33 cellular contexts compared by ENCODE assay signal in the genomic region with DNA sequence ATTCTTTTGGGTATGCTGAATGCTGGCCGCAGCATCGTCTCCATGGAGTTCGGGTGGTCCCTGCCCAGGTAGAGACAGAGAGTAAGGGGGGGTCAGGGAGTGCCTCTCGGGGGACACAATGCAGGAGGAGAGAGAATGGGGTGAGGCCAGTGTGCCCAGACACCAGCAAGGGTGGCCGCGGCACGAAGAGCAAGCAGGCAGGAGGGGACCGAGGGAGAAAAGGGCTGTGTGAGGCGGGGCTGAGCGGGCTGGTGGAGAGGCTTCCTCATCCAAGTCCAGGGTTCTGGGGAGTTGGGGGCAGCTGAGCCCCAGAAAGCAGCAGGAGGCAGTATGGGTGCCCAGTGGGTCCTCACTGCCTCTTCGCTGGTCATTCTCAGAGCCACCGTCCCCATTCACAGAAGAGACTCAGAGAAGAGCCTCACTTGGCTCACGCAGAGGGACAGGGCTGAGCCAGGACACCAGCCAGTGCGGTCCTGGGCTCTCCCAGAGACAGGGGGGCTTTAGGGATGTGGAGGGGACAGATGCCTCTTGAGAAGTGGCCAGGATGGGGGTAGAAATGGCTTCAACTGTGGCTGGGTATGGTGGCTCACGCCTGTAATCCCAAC.
"Had no signal": no experiment of that assay in that cellular context is flagged by ENCODE, and none has a peak within 500 bp of the region (broad histone marks: within the 10 kb centered on the region; RNA-seq: fewer than 3 reads in every experiment).

No MANE protein-coding gene starts in this region.

- DNase-seq: activated CD4-positive, alpha-beta memory T cell treated with anti-CD3 and anti-CD28 coated beads for 36 hours; activated CD4-positive, alpha-beta T cell treated with anti-CD3 and anti-CD28 coated beads for 36 hours; activated CD4-positive, alpha-beta T cell treated with anti-CD3 and anti-CD28 coated beads, Interleukin-2, amount 10 ng/mL, durations not matched to agents 24 days and 14 days; activated CD4-positive, CD25-positive, alpha-beta regulatory T cell; activated CD4-positive, CD25-positive, alpha-beta regulatory T cell treated with anti-CD3 and anti-CD28 coated beads, Interleukin-2, amount 50 U/mL, for 72 hours; activated CD8-positive, alpha-beta memory T cell treated with anti-CD3 and anti-CD28 coated beads, Interleukin-2, amount 10 ng/mL, durations not matched to agents 7 days and 5 days; activated CD8-positive, alpha-beta memory T cell treated with anti-CD3 and anti-CD28 coated beads, Interleukin-2, amount 50 U/mL, for 4 hours; activated CD8-positive, alpha-beta T cell treated with anti-CD3 and anti-CD28 coated beads, Interleukin-2, amount 10 ng/mL, durations not matched to agents 7 days and 5 days; activated effector memory CD4-positive, alpha-beta T cell treated with anti-CD3 and anti-CD28 coated beads, Interleukin-2, amount 50 U/mL, for 16 hours; activated naive CD4-positive, alpha-beta T cell treated with anti-CD3 and anti-CD28 coated beads, Interleukin-2, amount 10 ng/mL, durations not matched to agents 7 days and 5 days; activated naive CD8-positive, alpha-beta T cell treated with anti-CD3 and anti-CD28 coated beads, Interleukin-2, amount 10 ng/mL, durations not matched to agents 7 days and 5 days; activated T-cell treated with anti-CD3 and anti-CD28 coated beads, Interleukin-2, amount 50 U/mL, for 1 hour; activated T-cell treated with anti-CD3 and anti-CD28 coated beads, Interleukin-2, amount 50 U/mL, for 48 hours; amniotic stem cell; anterior cingulate cortex; brain microvascular endothelial cell; cortex of kidney; dermis blood vessel endothelial cell; effector CD4-positive, alpha-beta T cell; effector memory CD8-positive, alpha-beta T cell; foreskin fibroblast; head of caudate nucleus; T-helper 2 cell had no signal

- H3K27ac ChIP-seq: brain microvascular endothelial cell, epithelial cell of prostate had no signal

- FAIRE-seq: astrocyte, bronchial epithelial cell, endothelial cell of umbilical vein, frontal cortex had no signal

- H3K36me3 Mint-ChIP-seq: activated CD4-positive, alpha-beta memory T cell treated with anti-CD3 and anti-CD28 coated beads for 36 hours; activated CD8-positive, alpha-beta memory T cell treated with anti-CD3 and anti-CD28 coated beads, Interleukin-2, amount 10 ng/mL, durations not matched to agents 7 days and 5 days; activated naive CD4-positive, alpha-beta T cell treated with anti-CD3 and anti-CD28 coated beads, Interleukin-2, amount 10 ng/mL, durations not matched to agents 7 days and 5 days; activated naive CD8-positive, alpha-beta T cell treated with anti-CD3 and anti-CD28 coated beads, Interleukin-2, amount 10 ng/mL, durations not matched to agents 7 days and 5 days had no signal

- H3K4me1 Mint-ChIP-seq: activated CD4-positive, alpha-beta T cell treated with anti-CD3 and anti-CD28 coated beads for 36 hours; activated CD4-positive, alpha-beta T cell treated with anti-CD3 and anti-CD28 coated beads, Interleukin-2, amount 10 ng/mL, durations not matched to agents 24 days and 14 days; activated CD8-positive, alpha-beta memory T cell treated with anti-CD3 and anti-CD28 coated beads, Interleukin-2, amount 10 ng/mL, durations not matched to agents 7 days and 5 days; activated naive CD4-positive, alpha-beta T cell treated with anti-CD3 and anti-CD28 coated beads, Interleukin-2, amount 10 ng/mL, durations not matched to agents 7 days and 5 days; activated naive CD8-positive, alpha-beta T cell treated with anti-CD3 and anti-CD28 coated beads, Interleukin-2, amount 10 ng/mL, durations not matched to agents 7 days and 5 days; central memory CD8-positive, alpha-beta T cell had no signal

- H3K27ac Mint-ChIP-seq: activated CD4-positive, alpha-beta memory T cell treated with anti-CD3 and anti-CD28 coated beads for 36 hours; activated CD4-positive, alpha-beta T cell treated with anti-CD3 and anti-CD28 coated beads for 36 hours; activated CD4-positive, alpha-beta T cell treated with anti-CD3 and anti-CD28 coated beads, Interleukin-2, amount 10 ng/mL, durations not matched to agents 24 days and 14 days; activated CD8-positive, alpha-beta memory T cell treated with anti-CD3 and anti-CD28 coated beads, Interleukin-2, amount 10 ng/mL, durations not matched to agents 7 days and 5 days; activated CD8-positive, alpha-beta T cell treated with anti-CD3 and anti-CD28 coated beads, Interleukin-2, amount 10 ng/mL, durations not matched to agents 7 days and 5 days; activated naive CD4-positive, alpha-beta T cell treated with anti-CD3 and anti-CD28 coated beads, Interleukin-2, amount 10 ng/mL, durations not matched to agents 7 days and 5 days; activated naive CD4-positive, alpha-beta T cell treated with anti-CD3 and anti-CD28 coated beads, Interleukin-2, amount 50 U/mL, for 72 hours; activated naive CD8-positive, alpha-beta T cell treated with anti-CD3 and anti-CD28 coated beads, Interleukin-2, amount 10 ng/mL, durations not matched to agents 7 days and 5 days; activated T-helper 1 cell treated with anti-CD3 and anti-CD28 coated beads, Interleukin-12 subunit alpha, Interleukin-12 subunit beta, Interleukin-2, Interleukin-4 antibody, amounts not matched to agents 30 ng/mL and 10 ng/mL and 1 ng/mL, durations not matched to agents 14 hours and 24 hours and 36 hours; activated T-helper 2 cell treated with anti-CD3 and anti-CD28 coated beads, Interferon-gamma antibody, Interleukin-2, Interleukin-4, amounts not matched to agents 10 μg/mL and 5 μg/mL and 100 μg/mL, durations not matched to agents 14 hours and 24 hours and 36 hours; effector memory CD8-positive, alpha-beta T cell had no signal

- H3K27me3 Mint-ChIP-seq: central memory CD8-positive, alpha-beta T cell had no signal

- ATAC-seq: activated CD4-positive, alpha-beta T cell treated with anti-CD3 and anti-CD28 coated beads for 36 hours; activated CD8-positive, alpha-beta memory T cell treated with anti-CD3 and anti-CD28 coated beads, Interleukin-2, amount 10 ng/mL, durations not matched to agents 7 days and 5 days; activated CD8-positive, alpha-beta T cell treated with anti-CD3 and anti-CD28 coated beads, Interleukin-2, amount 10 ng/mL, durations not matched to agents 7 days and 5 days; activated naive CD4-positive, alpha-beta T cell treated with anti-CD3 and anti-CD28 coated beads, Interleukin-2, amount 50 U/mL, for 72 hours; effector memory CD8-positive, alpha-beta T cell; esophagus mucosa had no signal

- H3K9me3 Mint-ChIP-seq: activated CD4-positive, alpha-beta memory T cell treated with anti-CD3 and anti-CD28 coated beads for 36 hours; activated CD4-positive, alpha-beta T cell treated with anti-CD3 and anti-CD28 coated beads, Interleukin-2, amount 10 ng/mL, durations not matched to agents 24 days and 14 days; activated naive CD4-positive, alpha-beta T cell treated with anti-CD3 and anti-CD28 coated beads, Interleukin-2, amount 10 ng/mL, durations not matched to agents 7 days and 5 days; activated naive CD8-positive, alpha-beta T cell treated with anti-CD3 and anti-CD28 coated beads, Interleukin-2, amount 10 ng/mL, durations not matched to agents 7 days and 5 days; activated T-helper 1 cell treated with anti-CD3 and anti-CD28 coated beads, Interleukin-12 subunit alpha, Interleukin-12 subunit beta, Interleukin-2, Interleukin-4 antibody, amounts not matched to agents 30 ng/mL and 10 ng/mL and 1 ng/mL, durations not matched to agents 14 hours and 24 hours and 36 hours; activated T-helper 2 cell treated with anti-CD3 and anti-CD28 coated beads, Interferon-gamma antibody, Interleukin-2, Interleukin-4, amounts not matched to agents 10 μg/mL and 5 μg/mL and 100 μg/mL, durations not matched to agents 14 hours and 24 hours and 36 hours; central memory CD8-positive, alpha-beta T cell; effector memory CD8-positive, alpha-beta T cell had no signal

- H3K4me3 Mint-ChIP-seq: activated CD4-positive, alpha-beta memory T cell treated with anti-CD3 and anti-CD28 coated beads for 36 hours; activated CD4-positive, alpha-beta T cell treated with anti-CD3 and anti-CD28 coated beads for 36 hours; activated CD4-positive, alpha-beta T cell treated with anti-CD3 and anti-CD28 coated beads, Interleukin-2, amount 10 ng/mL, durations not matched to agents 24 days and 14 days; activated CD8-positive, alpha-beta memory T cell treated with anti-CD3 and anti-CD28 coated beads, Interleukin-2, amount 10 ng/mL, durations not matched to agents 7 days and 5 days; activated CD8-positive, alpha-beta T cell treated with anti-CD3 and anti-CD28 coated beads, Interleukin-2, amount 10 ng/mL, durations not matched to agents 7 days and 5 days; activated naive CD4-positive, alpha-beta T cell treated with anti-CD3 and anti-CD28 coated beads, Interleukin-2, amount 10 ng/mL, durations not matched to agents 7 days and 5 days; activated naive CD8-positive, alpha-beta T cell treated with anti-CD3 and anti-CD28 coated beads, Interleukin-2, amount 10 ng/mL, durations not matched to agents 7 days and 5 days; activated T-helper 1 cell treated with anti-CD3 and anti-CD28 coated beads, Interleukin-12 subunit alpha, Interleukin-12 subunit beta, Interleukin-2, Interleukin-4 antibody, amounts not matched to agents 30 ng/mL and 10 ng/mL and 1 ng/mL, durations not matched to agents 14 hours and 24 hours and 36 hours; central memory CD8-positive, alpha-beta T cell; effector memory CD8-positive, alpha-beta T cell had no signal

- H3K36me3 ChIP-seq: brain microvascular endothelial cell had no signal
